Comparison of ENCODE assay signal across 16 cellular contexts in genomic region chr6:170464524-170464979, GRCh38.
DNase-seq lines count a peak whose midpoint lies in the region; ATAC-seq and TF ChIP-seq lines count a peak whose summit lies in the region.
"Had no signal": no experiment of that assay in that cellular context is flagged by ENCODE, and none has a peak within 500 bp of the region (broad histone marks: within the 10 kb centered on the region; RNA-seq: fewer than 3 reads in every experiment).

No MANE protein-coding gene starts in this region.

- no peaks in the 10 kb centered on the region for H3K36me3 Mint-ChIP-seq in naive thymus-derived CD8-positive, alpha-beta T cell

- DNase-seq in ELF-1 (ENCODE audit: low read depth, low spot score) (peak; percentile 53), RWPE1 (ENCODE audit: low spot score) (no peak), NCI-H2107 (lab: John Stamatoyannopoulos, UW) (no peak)
- no peak for DNase-seq in naive thymus-derived CD8-positive, alpha-beta T cell
- DNase-seq in stimulated activated CD4-positive, alpha-beta T cell treated with anti-CD3 and anti-CD28 coated beads, Interleukin-4, amount 100 ng/mL, for 24 hours, result no peak
- DNase-seq: activated B cell treated with CpG ODN at 0.5 μM for 24 hours; activated naive CD4-positive, alpha-beta T cell treated with anti-CD3 and anti-CD28 coated beads, Interleukin-2, amount 50 U/mL, for 16 hours; COR-L47; effector CD4-positive, alpha-beta T cell; NCI-H226; pancreas; Right ventricle myocardium superior; T-helper 17 cell had no signal

- H3K27ac ChIP-seq in RWPE1, result no peak overlapping the region
- H3K27ac ChIP-seq: pancreas had no signal

- no peak for TF ChIP-seq CTCF in RWPE1 (conservative IDR thresholded peaks at IDR 0.05; ENCODE audit: low read depth)

- ATAC-seq in GM18909 (IDR thresholded peaks at IDR 0.05; ENCODE audit: poor library complexity, unreplicated experiment), result peak; percentile 39
- ATAC-seq in HG03432 (IDR thresholded peaks at IDR 0.05; ENCODE audit: unreplicated experiment), result peak; percentile 53
- ATAC-seq in naive thymus-derived CD8-positive, alpha-beta T cell, result peak; percentile 64
- no peak for ATAC-seq in GM19467 (IDR thresholded peaks at IDR 0.05; ENCODE audit: unreplicated experiment)
- ATAC-seq: T-helper 17 cell had no signal

- CTCF ChIA-PET in RWPE1 (lab: Yijun Ruan, JAX), result no interaction called here

- peak overlapping the region in 5 of 10 donors; percentile 57 to 74 (median 63) for H3K27ac Mint-ChIP-seq in naive thymus-derived CD8-positive, alpha-beta T cell
- H3K27ac Mint-ChIP-seq: activated B cell treated with CpG ODN at 0.5 μM for 24 hours, T-helper 17 cell had no signal

- POLR2A ChIA-PET in naive thymus-derived CD8-positive, alpha-beta T cell (lab: Charles Lee), result no interaction called here
- POLR2A ChIA-PET in RWPE1 (lab: Yijun Ruan, JAX; ENCODE audit: low non-redundant PET), result no interaction called here

- peaks cover 0 to 7% (median 5%) of the 10 kb centered on the region in 5 donors for H3K27me3 Mint-ChIP-seq in naive thymus-derived CD8-positive, alpha-beta T cell

- peaks cover 0 to 3% (median 0%) of the 10 kb centered on the region in 9 donors for H3K9me3 Mint-ChIP-seq in naive thymus-derived CD8-positive, alpha-beta T cell

- H3K4me1 Mint-ChIP-seq in naive thymus-derived CD8-positive, alpha-beta T cell, result peaks cover 18 to 47% (median 38%) of the 10 kb centered on the region in 4 donors

- H3K4me3 Mint-ChIP-seq in naive thymus-derived CD8-positive, alpha-beta T cell, result peak overlapping the region in 6 of 10 donors; percentile 30 to 70 (median 52)
- H3K4me3 Mint-ChIP-seq: activated B cell treated with CpG ODN at 0.5 μM for 24 hours, T-helper 17 cell had no signal
